ENCODE assay signal across 15 cellular contexts in the genomic region with DNA sequence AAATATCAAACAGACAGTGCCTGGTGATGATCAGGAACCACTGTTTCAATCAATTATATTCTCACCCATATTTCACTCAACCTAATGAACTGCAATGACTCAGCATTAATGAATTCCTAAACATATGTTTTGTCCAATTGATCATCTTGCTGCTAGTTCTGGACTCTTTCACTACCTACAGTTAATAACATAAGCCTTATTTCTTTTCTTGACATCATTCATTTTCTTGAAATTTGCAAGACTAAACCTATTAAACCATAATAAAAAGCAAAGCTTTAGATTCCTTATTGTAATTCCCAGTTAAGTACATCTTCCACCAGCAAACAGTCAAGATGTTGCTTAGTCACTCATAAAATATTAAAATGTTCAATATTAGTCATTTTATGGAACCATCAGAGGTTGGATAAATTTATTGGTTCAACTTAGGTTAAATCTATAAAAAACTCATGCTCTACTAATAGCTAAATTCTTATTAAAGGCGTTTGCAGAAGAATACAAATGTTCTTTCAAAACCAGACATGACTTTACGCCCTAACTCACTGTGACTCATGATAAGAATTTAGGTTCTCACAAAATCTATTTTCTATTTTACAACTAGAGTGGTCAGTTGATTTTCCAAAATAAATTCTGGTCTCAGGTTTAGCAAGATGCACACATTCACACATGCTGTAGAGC.
DNase-seq lines count a peak whose midpoint lies in the region; ATAC-seq and TF ChIP-seq lines count a peak whose summit lies in the region.
"Had no signal": no experiment of that assay in that cellular context is flagged by ENCODE, and none has a peak within 500 bp of the region (broad histone marks: within the 10 kb centered on the region; RNA-seq: fewer than 3 reads in every experiment).

No MANE protein-coding gene starts in this region.

- no peak overlapping the region for H2BK5ac ChIP-seq in H9 (ENCODE audit: insufficient read length, low read length)

- no peaks in the 10 kb centered on the region for H3K27me3 Mint-ChIP-seq in central memory CD8-positive, alpha-beta T cell
- no peaks in the 10 kb centered on the region for H3K27me3 Mint-ChIP-seq in H9 (ENCODE audit: low read depth)

- no CpG with 5 or more reads among the region's 2 CpGs for WGBS in H9 (ENCODE audit: extremely low coverage, insufficient read length, low lambda C conversion rate)

- no peak overlapping the region for H4K8ac ChIP-seq in H9 (replicated peaks; ENCODE audit: insufficient read length, low read depth, low read length)

- H3K4me1 ChIP-seq in PC-3 (ENCODE audit: insufficient read depth, low read length) = peaks cover 32% of the 10 kb centered on the region
- 0 out of 2 replicates have a peak, but pooled peaks cover 3% of the 10 kb centered on the region for H3K4me1 ChIP-seq in H9 (ENCODE audit: insufficient read depth, low read length)

- peaks cover 24% of the 10 kb centered on the region for H3K4me1 Mint-ChIP-seq in central memory CD8-positive, alpha-beta T cell
- H3K4me1 Mint-ChIP-seq in H9 = peaks cover 0 to 7% of the 10 kb centered on the region in 2 experiments; a peak in 2 of 4 replicates

- no peak overlapping the region for H3T11ph ChIP-seq in H9 (ENCODE audit: low read length)

- H3K4me3 Mint-ChIP-seq in central memory CD8-positive, alpha-beta T cell = peak overlapping the region; percentile 61
- no peak overlapping the region for H3K4me3 Mint-ChIP-seq in H9
- H3K4me3 Mint-ChIP-seq: brain, naive B cell had no signal

- no peak overlapping the region for H3K56ac ChIP-seq in H9 (ENCODE audit: insufficient read length, low read depth, low read length)

- POLR2A ChIA-PET in PC-3 (lab: Charles Lee; ENCODE audit: unreplicated experiment) = no interaction called here

- no peak overlapping the region for H3K18ac ChIP-seq in H9 (ENCODE audit: insufficient read length, low read depth, low read length)

- H3K4ac ChIP-seq in H9 (ENCODE audit: low read depth, low read length) = no peak overlapping the region

- no peaks in the 10 kb centered on the region for H3K79me1 ChIP-seq in H9 (ENCODE audit: insufficient read depth, low read depth, low read length, poor library complexity, severe bottlenecking)

- no peak overlapping the region for H3K14ac ChIP-seq in H9 (ENCODE audit: insufficient read depth, low read length)

- H3K36me3 Mint-ChIP-seq in central memory CD8-positive, alpha-beta T cell (ENCODE audit: insufficient read depth) = no peaks in the 10 kb centered on the region
- no peaks in the 10 kb centered on the region for H3K36me3 Mint-ChIP-seq in H9 (ENCODE audit: insufficient read depth in 1 of 3, low read depth in 3 of 3)
- H3K36me3 Mint-ChIP-seq: brain, naive B cell had no signal

- H3K9me2 ChIP-seq in PC-3 (replicated peaks; ENCODE audit: low read length) = no peaks in the 10 kb centered on the region

- H3K9ac ChIP-seq in PC-3 (ENCODE audit: low read length) (peak overlapping the region; percentile 88), H9 (ENCODE audit: extremely low read depth, insufficient read length, low read length) (no peak overlapping the region)

- H3K4me3 ChIP-seq in PC-3 (ENCODE audit: low read length) = peak overlapping the region; percentile 20; the same call in 1 of the 2 replicates
- H3K4me3 ChIP-seq: coronary artery, thoracic aorta had no signal

- H2BK20ac ChIP-seq in H9 (ENCODE audit: low read depth, low read length, poor library complexity, severe bottlenecking) = no peak overlapping the region

- H3F3A ChIP-seq in PC-3 (ENCODE audit: low read length, unreplicated experiment) = peaks cover 7% of the 10 kb centered on the region

- peak overlapping the region; percentile 34 for H3K27ac Mint-ChIP-seq in central memory CD8-positive, alpha-beta T cell (ENCODE audit: low read depth)
- no peak overlapping the region for H3K27ac Mint-ChIP-seq in H9
- H3K27ac Mint-ChIP-seq: naive B cell had no signal

- H3K79me2 ChIP-seq in PC-3 (ENCODE audit: low read length) = no peaks in the 10 kb centered on the region
- no peaks in the 10 kb centered on the region for H3K79me2 ChIP-seq in H9 (ENCODE audit: insufficient read depth, low read length)

- no peak for TF ChIP-seq CTCF in PC-3 (conservative IDR thresholded peaks at IDR 0.05; ENCODE audit: low read depth, low read length)
- TF ChIP-seq CTCF in H9 (conservative IDR thresholded peaks at IDR 0.05) = no peak

- H4K91ac ChIP-seq in H9 (ENCODE audit: insufficient read length, low read depth, low read length) = no peak overlapping the region

- no peak overlapping the region for H4K5ac ChIP-seq in H9 (ENCODE audit: insufficient read length, low read depth, low read length)

- H2AK5ac ChIP-seq in H9 (ENCODE audit: insufficient read length, low read length) = no peak overlapping the region

- H3K23me2 ChIP-seq in H9 (ENCODE audit: insufficient read length, low read depth, low read length, poor library complexity, severe bottlenecking) = no peaks in the 10 kb centered on the region

- intact Hi-C loops in PC-3 (cut with micrococcal nuclease) = loop anchor here (2.0 to 10.0 kb wide), 8 partner anchors 86 to 1170 kb away; no protein-coding TSS in a partner anchor

- H3K9me3 Mint-ChIP-seq in central memory CD8-positive, alpha-beta T cell = no peaks in the 10 kb centered on the region
- no peaks in the 10 kb centered on the region for H3K9me3 Mint-ChIP-seq in H9

- ATAC-seq in PC-3 = peak; percentile 74
- ATAC-seq in central memory CD8-positive, alpha-beta T cell (replicated peaks; ENCODE audit: extremely low read depth, poor library complexity, severe bottlenecking) = no peak
- ATAC-seq in HG03175 (IDR thresholded peaks at IDR 0.05; ENCODE audit: unreplicated experiment) = no peak

- H3K36me3 ChIP-seq in PC-3 (ENCODE audit: low read depth, low read length) = no peaks in the 10 kb centered on the region
- H3K36me3 ChIP-seq: thoracic aorta had no signal

- no TSS peak for BruUV-seq in PC-3 (replicated peaks; lab: Mats Ljungman, UMichigan)

- H3K27me3 ChIP-seq in PC-3 (ENCODE audit: low read length) (no peaks in the 10 kb centered on the region), H9 (ENCODE audit: insufficient read depth, low read length) (no peaks in the 10 kb centered on the region)

- DNase-seq in AG08395 (ENCODE audit: low spot score) (peak; percentile 24), AG20443 (ENCODE audit: low spot score) (peak; percentile 34), PC-3 (peak; percentile 85), H9 (no peak), NCI-H524 (lab: John Stamatoyannopoulos, UW) (no peak)
- DNase-seq in central memory CD8-positive, alpha-beta T cell (ENCODE audit: low spot score in 2 of 2) = no peak
- DNase-seq: activated CD4-positive, alpha-beta T cell treated with anti-CD3 and anti-CD28 coated beads, Interleukin-2, amount 50 U/mL, for 1 hour; DMS53; hypothalamus; naive B cell had no signal

- H3K23ac ChIP-seq in H9 (ENCODE audit: insufficient read length, low read depth, low read length) = no peak overlapping the region

- H2BK120ac ChIP-seq in H9 (ENCODE audit: low read depth, low read length, poor library complexity, severe bottlenecking) = no peak overlapping the region

- CTCF ChIA-PET in PC-3 (lab: Charles Lee) = interaction anchor here (0.8 kb wide), 1 partner anchor 89 kb away, joined by 4 read pairs; no protein-coding TSS in a partner anchor

- peak overlapping the region; percentile 62 for H3K4me2 ChIP-seq in PC-3 (ENCODE audit: low read length)
- H3K4me2 ChIP-seq in H9 (ENCODE audit: insufficient read depth, insufficient read length, low read length) = no peak overlapping the region

- H2AFZ ChIP-seq in PC-3 (ENCODE audit: low read length) (peak overlapping the region; percentile 20), H9 (ENCODE audit: low read length) (no peak overlapping the region)

- no peaks in the 10 kb centered on the region for H3K9me3 ChIP-seq in PC-3 (ENCODE audit: low read length)
- H3K9me3 ChIP-seq in H9 (ENCODE audit: control insufficient read depth, low read depth, low read length) = no peaks in the 10 kb centered on the region
- H3K9me3 ChIP-seq: thoracic aorta had no signal

- no peak overlapping the region for H2BK15ac ChIP-seq in H9 (ENCODE audit: low read depth, low read length)

- no peaks in the 10 kb centered on the region for H4K20me1 ChIP-seq in PC-3 (ENCODE audit: low read length)
- no peaks in the 10 kb centered on the region for H4K20me1 ChIP-seq in H9 (ENCODE audit: control insufficient read depth, insufficient read depth, insufficient read length)

- peak overlapping the region; percentile 97 for H3K27ac ChIP-seq in PC-3 (ENCODE audit: low read length)
- no peak overlapping the region for H3K27ac ChIP-seq in H9 (ENCODE audit: insufficient read length, low read depth, low read length)
- H3K27ac ChIP-seq: C4-2B, coronary artery, thoracic aorta had no signal

- H2BK12ac ChIP-seq in H9 (ENCODE audit: insufficient read length, low read depth, low read length) = no peak overlapping the region

Comparison
In these comparisons a context has a peak if more than half of its experiments do, and no peak if none do; other contexts are left out.
1. DNase-seq: peak in AG08395 (single experiment), AG20443 (single experiment) and PC-3 (single experiment); none in central memory CD8-positive, alpha-beta T cell (0 of 2), H9 (single experiment) and NCI-H524 (0 of 2).